Comparison of ENCODE assay signal across 12 cellular contexts in the genomic region with DNA sequence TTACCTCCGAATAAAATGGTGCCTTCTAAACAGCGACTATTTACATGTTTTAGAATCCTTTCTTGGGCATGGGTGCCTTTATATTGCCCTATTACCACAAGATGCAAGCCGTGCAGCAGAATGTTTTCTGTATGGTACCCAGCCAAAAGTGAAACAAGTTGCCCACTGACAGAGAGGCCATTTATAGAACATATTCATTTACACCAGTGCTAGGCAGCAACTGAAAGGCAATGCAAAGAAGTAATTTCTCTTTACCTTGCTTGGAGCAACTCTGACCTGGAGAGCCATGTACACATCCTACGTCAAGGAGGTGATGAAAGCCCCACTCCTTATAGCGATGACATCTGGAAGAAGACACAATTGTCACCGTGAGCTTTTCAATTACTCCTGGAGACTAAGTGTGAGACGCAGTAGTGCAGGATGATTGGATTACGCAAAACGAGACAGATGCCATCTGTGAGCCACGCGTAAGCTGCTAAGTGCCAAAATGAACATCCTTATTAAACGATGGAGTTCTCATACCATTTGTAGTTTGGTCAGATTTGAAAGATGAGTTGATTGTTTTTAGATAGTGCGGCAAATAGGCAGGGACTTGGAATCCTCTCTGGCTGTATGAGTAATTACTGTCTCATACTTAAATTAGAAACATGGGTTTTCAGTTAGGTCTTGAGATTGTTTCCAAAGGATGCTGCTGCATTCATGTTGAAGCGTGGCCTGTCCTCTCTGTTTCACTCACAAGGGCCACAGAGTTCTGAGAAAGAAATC. TPM values are rescaled to one million over a fixed set of nuclear protein-coding genes. Genes with fewer than 3 reads are reported as not detected.
A peak's percentile ranks its signal among the peaks of the same experiment; 100 is the strongest.
DNase-seq lines count a peak whose midpoint lies in the region; ATAC-seq and TF ChIP-seq lines count a peak whose summit lies in the region.
"Had no signal": no experiment of that assay in that cellular context is flagged by ENCODE, and none has a peak within 500 bp of the region (broad histone marks: within the 10 kb centered on the region; RNA-seq: fewer than 3 reads in every experiment).

A gene with protein sequence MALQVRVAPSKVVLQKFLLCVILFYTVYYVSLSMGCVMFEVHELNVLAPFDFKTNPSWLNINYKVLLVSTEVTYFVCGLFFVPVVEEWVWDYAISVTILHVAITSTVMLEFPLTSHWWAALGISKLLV (minus strand): TSS at position 415 of the 765 bp plus-strand sequence. CDS start 127 bp downstream, at position 288.

- no peaks in the 10 kb centered on the region for H3K9me3 ChIP-seq in tibial artery

- ATAC-seq in HG02610 (IDR thresholded peaks at IDR 0.05; ENCODE audit: unreplicated experiment) = no peak

- H3K36me3 ChIP-seq in tibial artery = no peaks in the 10 kb centered on the region
- H3K36me3 ChIP-seq: cardiac muscle cell had no signal

- peak within 1 kb of the TSS; percentile 70 for H3K4me3 Mint-ChIP-seq in activated CD4-positive, alpha-beta T cell treated with anti-CD3 and anti-CD28 coated beads, Interleukin-2, amount 10 ng/mL, durations not matched to agents 7 days and 5 days
- H3K4me3 Mint-ChIP-seq: neural crest cell had no signal

- peak; percentile 12 for DNase-seq in activated CD4-positive, alpha-beta T cell treated with anti-CD3 and anti-CD28 coated beads, Interleukin-2, amount 10 ng/mL, durations not matched to agents 7 days and 5 days
- DNase-seq in activated CD4-positive, alpha-beta T cell treated with anti-CD3 and anti-CD28 coated beads, Interleukin-2, amount 50 U/mL, for 4 hours = no peak
- DNase-seq in NCI-H82 (lab: John Stamatoyannopoulos, UW) = peak; percentile 99
- DNase-seq in choroid plexus epithelial cell (ENCODE audit: low read depth) = peak; percentile 41
- DNase-seq in tibial artery = no peak
- no peak for DNase-seq in stimulated activated CD4-positive, alpha-beta T cell treated with anti-CD3 and anti-CD28 coated beads, Interleukin-2, amount 100 ng/mL, for 24 hours
- DNase-seq: GOT3 had no signal

- peak within 1 kb of the TSS; percentile 81 for H3K27ac Mint-ChIP-seq in activated CD4-positive, alpha-beta T cell treated with anti-CD3 and anti-CD28 coated beads, Interleukin-2, amount 10 ng/mL, durations not matched to agents 7 days and 5 days

- H3K4me1 Mint-ChIP-seq in activated CD4-positive, alpha-beta T cell treated with anti-CD3 and anti-CD28 coated beads, Interleukin-2, amount 10 ng/mL, durations not matched to agents 7 days and 5 days = peaks cover 14% of the 10 kb centered on the region

- no peaks in the 10 kb centered on the region for H3K27me3 Mint-ChIP-seq in activated CD4-positive, alpha-beta T cell treated with anti-CD3 and anti-CD28 coated beads, Interleukin-2, amount 10 ng/mL, durations not matched to agents 7 days and 5 days

- CTCF ChIA-PET in activated CD4-positive, alpha-beta T cell treated with anti-CD3 and anti-CD28 coated beads, Interleukin-2, amount 10 ng/mL, durations not matched to agents 7 days and 5 days (lab: Charles Lee) = no interaction called here

- peaks cover 0 to 6% (median 0%) of the 10 kb centered on the region in 4 donors for H3K4me1 ChIP-seq in tibial artery

- TF ChIP-seq CTCF in choroid plexus epithelial cell (conservative IDR thresholded peaks at IDR 0.05; ENCODE audit: low read depth, low read length) = no peak
- TF ChIP-seq CTCF in tibial artery (IDR thresholded peaks at IDR 0.05) = no peak

- POLR2A ChIA-PET in activated CD4-positive, alpha-beta T cell treated with anti-CD3 and anti-CD28 coated beads, Interleukin-2, amount 10 ng/mL, durations not matched to agents 7 days and 5 days (lab: Charles Lee) = no interaction called here

- intact Hi-C loops in tibial artery (cut with DNase I; ENCODE audit: low total_unique reads) = no loop called here

- H3K4me3 ChIP-seq in choroid plexus epithelial cell (ENCODE audit: low read depth, low read length) (no peak within 1 kb of the TSS), skin epidermis (peak within 1 kb of the TSS in 4 of 7 experiments; percentile 6 to 15 (median 11)), tibial artery (no peak within 1 kb of the TSS)
- H3K4me3 ChIP-seq: cardiac muscle cell had no signal

- H3K9me3 Mint-ChIP-seq in activated CD4-positive, alpha-beta T cell treated with anti-CD3 and anti-CD28 coated beads, Interleukin-2, amount 10 ng/mL, durations not matched to agents 7 days and 5 days = no peaks in the 10 kb centered on the region
- H3K9me3 Mint-ChIP-seq: neural crest cell had no signal

- H3K27ac ChIP-seq in skin epidermis (peak within 1 kb of the TSS in 11 of 21 experiments; percentile 28 to 87 (median 53)), tibial artery (no peak within 1 kb of the TSS)
- H3K27ac ChIP-seq: cardiac muscle cell had no signal

- H3K27me3 ChIP-seq in tibial artery = no peaks in the 10 kb centered on the region

- H3K36me3 Mint-ChIP-seq in activated CD4-positive, alpha-beta T cell treated with anti-CD3 and anti-CD28 coated beads, Interleukin-2, amount 10 ng/mL, durations not matched to agents 7 days and 5 days (ENCODE audit: low read depth) = no peaks in the 10 kb centered on the region

RNA-seq across cellular contexts. Expression of the gene that starts here (rescaled TPM):
- total RNA-seq in activated CD4-positive, alpha-beta T cell treated with anti-CD3 and anti-CD28 coated beads, Interleukin-2, amount 10 ng/mL, durations not matched to agents 7 days and 5 days = not detected
- total RNA-seq: cardiac muscle cell, neural crest cell, subcutaneous adipose tissue had no signal

Comparison
In these comparisons a context has a peak if more than half of its experiments do, and no peak if none do; other contexts are left out.
1. Peak in DNase-seq in activated CD4-positive, alpha-beta T cell treated with anti-CD3 and anti-CD28 coated beads, Interleukin-2, amount 10 ng/mL, durations not matched to agents 7 days and 5 days; RNA of the gene not detected or under 1 TPM.
2. DNase-seq: peak in NCI-H82 (single experiment) and choroid plexus epithelial cell (single experiment); none in activated CD4-positive, alpha-beta T cell treated with anti-CD3 and anti-CD28 coated beads, Interleukin-2, amount 50 U/mL, for 4 hours (0 of 2), tibial artery (0 of 2) and stimulated activated CD4-positive, alpha-beta T cell treated with anti-CD3 and anti-CD28 coated beads, Interleukin-2, amount 100 ng/mL, for 24 hours (0 of 2).
3. H3K4me3 ChIP-seq: peak in skin epidermis (4 of 7); none in choroid plexus epithelial cell (single experiment) and tibial artery (0 of 2).
4. H3K27ac ChIP-seq: peak in skin epidermis (11 of 21); none in tibial artery (0 of 2).